ENCODE assay signal across 8 cellular contexts in genomic region chr10:102675887-102676616, GRCh38. TPM values are rescaled to one million over a fixed set of nuclear protein-coding genes. Genes with fewer than 3 reads are reported as not detected.
A peak's percentile ranks its signal among the peaks of the same experiment; 100 is the strongest.
DNase-seq lines count a peak whose midpoint lies in the region; ATAC-seq and TF ChIP-seq lines count a peak whose summit lies in the region.

No MANE protein-coding gene starts in this region.

- peak; percentile 51 for DNase-seq in fibroblast of the conjunctiva (ENCODE audit: low read depth)
- peak; percentile 93 for DNase-seq in renal cortical epithelial cell (ENCODE audit: low read depth)
- DNase-seq in SK-N-DZ (ENCODE audit: low spot score), result no peak
- no peak for DNase-seq in NCI-H128 (lab: John Stamatoyannopoulos, UW; ENCODE audit: unreplicated experiment)
- DNase-seq in activated CD8-positive, alpha-beta memory T cell treated with anti-CD3 and anti-CD28 coated beads for 24 hours, result no peak

- peak; percentile 52 for ATAC-seq in GM21786 (IDR thresholded peaks at IDR 0.05; ENCODE audit: unreplicated experiment)
- peak; percentile 84 for ATAC-seq in SK-N-SH treated with all-trans-retinoic acid at 6 μM for 48 hours
- no peak for ATAC-seq in GM21360 (IDR thresholded peaks at IDR 0.05; ENCODE audit: unreplicated experiment)

TF ChIP-seq in SK-N-SH treated with all-trans-retinoic acid at 6 μM for 48 hours, 23 proteins besides CTCF, POLR2A, EP300 and RAD21:
- TF ChIP-seq ARNTL (CRISPR knock-in tag; IDR thresholded peaks at IDR 0.05; ENCODE audit: borderline replicate concordance, low read depth), result no peak
- TF ChIP-seq PPARA (CRISPR knock-in tag; IDR thresholded peaks at IDR 0.05; ENCODE audit: borderline replicate concordance), result no peak
- TF ChIP-seq CSRNP3 (CRISPR knock-in tag; IDR thresholded peaks at IDR 0.05), result no peak
- no peak for TF ChIP-seq CREB5 (CRISPR knock-in tag; IDR thresholded peaks at IDR 0.05; ENCODE audit: low read depth)
- no peak for TF ChIP-seq TOX (CRISPR knock-in tag; IDR thresholded peaks at IDR 0.05; ENCODE audit: borderline replicate concordance)
- no peak for TF ChIP-seq ISL1 (CRISPR knock-in tag; IDR thresholded peaks at IDR 0.05)
- TF ChIP-seq RARB (CRISPR knock-in tag; IDR thresholded peaks at IDR 0.05), result no peak
- no peak for TF ChIP-seq BACH2 (CRISPR knock-in tag; IDR thresholded peaks at IDR 0.05; ENCODE audit: borderline replicate concordance)
- TF ChIP-seq OSR1 (CRISPR knock-in tag; IDR thresholded peaks at IDR 0.05), result no peak
- TF ChIP-seq, protein P1, sequence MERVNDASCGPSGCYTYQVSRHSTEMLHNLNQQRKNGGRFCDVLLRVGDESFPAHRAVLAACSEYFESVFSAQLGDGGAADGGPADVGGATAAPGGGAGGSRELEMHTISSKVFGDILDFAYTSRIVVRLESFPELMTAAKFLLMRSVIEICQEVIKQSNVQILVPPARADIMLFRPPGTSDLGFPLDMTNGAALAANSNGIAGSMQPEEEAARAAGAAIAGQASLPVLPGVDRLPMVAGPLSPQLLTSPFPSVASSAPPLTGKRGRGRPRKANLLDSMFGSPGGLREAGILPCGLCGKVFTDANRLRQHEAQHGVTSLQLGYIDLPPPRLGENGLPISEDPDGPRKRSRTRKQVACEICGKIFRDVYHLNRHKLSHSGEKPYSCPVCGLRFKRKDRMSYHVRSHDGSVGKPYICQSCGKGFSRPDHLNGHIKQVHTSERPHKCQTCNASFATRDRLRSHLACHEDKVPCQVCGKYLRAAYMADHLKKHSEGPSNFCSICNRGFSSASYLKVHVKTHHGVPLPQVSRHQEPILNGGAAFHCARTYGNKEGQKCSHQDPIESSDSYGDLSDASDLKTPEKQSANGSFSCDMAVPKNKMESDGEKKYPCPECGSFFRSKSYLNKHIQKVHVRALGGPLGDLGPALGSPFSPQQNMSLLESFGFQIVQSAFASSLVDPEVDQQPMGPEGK (CRISPR knock-in tag; IDR thresholded peaks at IDR 0.05; ENCODE audit: borderline replicate concordance), result no peak
- no peak for TF ChIP-seq ZFP3 (CRISPR knock-in tag; IDR thresholded peaks at IDR 0.05)
- TF ChIP-seq TSHZ2 (CRISPR knock-in tag; IDR thresholded peaks at IDR 0.05), result no peak
- TF ChIP-seq ZFP30 (CRISPR knock-in tag; IDR thresholded peaks at IDR 0.05), result no peak
- TF ChIP-seq CSDC2 (CRISPR knock-in tag; IDR thresholded peaks at IDR 0.05), result no peak
TF ChIP-seq in SK-N-SH treated with all-trans-retinoic acid at 6 μM for 48 hours: peak in this region for 0.

RNA-seq across cellular contexts. Expression of gene TRIM8, which starts 31.8 kb away (rescaled TPM):
- total RNA-seq in renal cortical epithelial cell, result 47.2 and 146 TPM in 2 replicates
- polyA plus RNA-seq in SK-N-DZ (2014; cell fraction: cytosol; rRNA removed), result 32.2 and 35.3 TPM in 2 replicates
- polyA plus RNA-seq in SK-N-DZ (2014; cell fraction: nucleus; rRNA removed), result 24.5 and 41.7 TPM in 2 replicates

RNA-seq across cellular contexts. Expression of gene ARL3, which starts 38.1 kb away (rescaled TPM):
- 7.8 and 9.7 TPM in 2 replicates for total RNA-seq in renal cortical epithelial cell
- 18.1 and 18.2 TPM in 2 replicates for polyA plus RNA-seq in SK-N-DZ (2014; cell fraction: cytosol; rRNA removed)
- 11.4 and 12.1 TPM in 2 replicates for polyA plus RNA-seq in SK-N-DZ (2014; cell fraction: nucleus; rRNA removed)

RNA-seq across cellular contexts. Expression of gene SFXN2, which starts 38.4 kb away (rescaled TPM):
- total RNA-seq in renal cortical epithelial cell, result 5.1 and 5.6 TPM in 2 replicates
- polyA plus RNA-seq in SK-N-DZ (2014; cell fraction: cytosol; rRNA removed), result 8.4 and 16.6 TPM in 2 replicates
- 27.1 and 37.8 TPM in 2 replicates for polyA plus RNA-seq in SK-N-DZ (2014; cell fraction: nucleus; rRNA removed)

Comparison
In these comparisons a context has a peak if more than half of its experiments do, and no peak if none do; other contexts are left out.
1. DNase-seq: peak in fibroblast of the conjunctiva (single experiment) and renal cortical epithelial cell (single experiment); none in SK-N-DZ (single experiment), NCI-H128 (single experiment) and activated CD8-positive, alpha-beta memory T cell treated with anti-CD3 and anti-CD28 coated beads for 24 hours (single experiment).